In genomic region chr7:100363098-100363497, GRCh38 we compare ENCODE assay signal across 1 cellular context.
TF ChIP-seq lines count a peak whose summit lies in the region.

No MANE protein-coding gene starts in this region.

TF ChIP-seq in K562, 482 proteins besides CTCF, POLR2A, EP300 and RAD21:
- TF ChIP-seq POLR2H (tag; IDR thresholded peaks at IDR 0.05; ENCODE audit: low read depth), result 0 out of 2 replicates have a peak, but pooled peaks have one; percentile 40
- TF ChIP-seq RFX1 (IDR thresholded peaks at IDR 0.05), result no peak
